In the genomic region with DNA sequence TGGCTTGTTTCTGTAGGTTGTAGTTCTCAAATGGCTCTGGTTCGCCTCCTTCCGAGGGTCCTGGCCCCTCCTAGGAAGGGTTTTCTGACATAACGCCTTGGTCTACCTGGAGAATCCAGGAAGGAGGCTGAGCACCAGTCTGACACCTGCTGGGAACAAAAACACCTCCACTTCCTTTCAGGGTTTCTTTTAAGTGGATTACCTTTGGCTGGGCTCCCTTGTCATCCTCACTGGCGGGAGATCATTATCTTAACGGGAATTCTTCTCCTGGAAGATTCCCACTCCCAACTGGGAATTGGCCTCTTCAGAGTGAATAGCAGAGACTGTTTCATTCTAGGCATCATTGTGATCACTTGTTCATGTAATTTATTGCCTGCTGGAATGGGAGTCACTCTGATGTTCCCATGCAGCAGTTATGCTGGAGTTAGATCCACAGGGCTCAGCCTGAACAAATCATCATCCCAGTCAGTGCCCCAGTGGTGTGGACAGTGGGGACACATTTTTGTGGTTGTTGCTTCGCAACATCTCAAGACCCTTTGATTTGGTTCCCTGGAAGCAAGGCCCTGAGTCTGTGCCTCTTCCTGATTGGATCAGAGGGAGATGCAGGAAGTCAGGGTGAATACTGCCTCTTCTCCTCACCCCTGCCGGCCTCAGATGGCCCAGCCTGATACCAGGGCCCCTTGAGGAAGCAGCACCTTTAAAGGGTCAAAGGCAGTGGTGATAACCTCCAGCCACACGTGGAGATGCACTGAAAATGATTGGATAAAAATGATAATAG, we compare ENCODE assay signal across 2 cellular contexts.
A peak's percentile ranks its signal among the peaks of the same experiment; 100 is the strongest.
TF ChIP-seq lines count a peak whose summit lies in the region.

No MANE protein-coding gene starts in this region.

TF ChIP-seq in GM23338, 12 proteins besides CTCF, POLR2A, EP300 and RAD21:
- TF ChIP-seq REST (IDR thresholded peaks at IDR 0.05; ENCODE audit: unreplicated experiment) (no peak), ZNF462 (CRISPR knock-in tag; IDR thresholded peaks at IDR 0.05) (0 out of 2 replicates have a peak, but pooled peaks have one; percentile 25)
TF ChIP-seq in GM23338: peak in this region for 1.

TF ChIP-seq in H1, 55 proteins besides CTCF, POLR2A, EP300 and RAD21:
- TF ChIP-seq HDAC2 (IDR thresholded peaks at IDR 0.05; ENCODE audit: borderline replicate concordance in 1 of 2, low read depth in 2 of 2, low read length in 2 of 2): no peak
- no peak for TF ChIP-seq BCL11A (IDR thresholded peaks at IDR 0.05; ENCODE audit: low read depth in 2 of 2, low read length in 2 of 2)
- no peak for TF ChIP-seq SRF (IDR thresholded peaks at IDR 0.05; ENCODE audit: low read depth, low read length)
TF ChIP-seq in H1: peak in this region for 0.
